Comparison of ENCODE assay signal across 8 cellular contexts in genomic region chr11:63508009-63508408, GRCh38. TPM values are rescaled to one million over a fixed set of nuclear protein-coding genes. Genes with fewer than 3 reads are reported as not detected.
A peak's percentile ranks its signal among the peaks of the same experiment; 100 is the strongest.
DNase-seq lines count a peak whose midpoint lies in the region; ATAC-seq and TF ChIP-seq lines count a peak whose summit lies in the region.

No MANE protein-coding gene starts in this region.

- no peaks in the 10 kb centered on the region for H3K27me3 Mint-ChIP-seq in activated CD8-positive, alpha-beta T cell treated with anti-CD3 and anti-CD28 coated beads for 36 hours

- no peaks in the 10 kb centered on the region for H3K9me3 Mint-ChIP-seq in activated CD8-positive, alpha-beta T cell treated with anti-CD3 and anti-CD28 coated beads for 36 hours

- ATAC-seq in activated CD8-positive, alpha-beta T cell treated with anti-CD3 and anti-CD28 coated beads for 36 hours: no peak
- ATAC-seq in left colon: peak; percentile 71

- H3K4me1 Mint-ChIP-seq in activated CD8-positive, alpha-beta T cell treated with anti-CD3 and anti-CD28 coated beads for 36 hours (ENCODE audit: low read depth): no peaks in the 10 kb centered on the region

- POLR2A ChIA-PET in activated CD8-positive, alpha-beta T cell treated with anti-CD3 and anti-CD28 coated beads for 36 hours (lab: Charles Lee): no interaction called here

- no peaks in the 10 kb centered on the region for H3K36me3 Mint-ChIP-seq in activated CD8-positive, alpha-beta T cell treated with anti-CD3 and anti-CD28 coated beads for 36 hours (ENCODE audit: low read depth)

- TF ChIP-seq CTCF in activated CD8-positive, alpha-beta T cell treated with anti-CD3 and anti-CD28 coated beads for 36 hours (IDR thresholded peaks at IDR 0.05): no peak

- peak; percentile 54 for TF ChIP-seq RAD21 in Ishikawa (IDR thresholded peaks at IDR 0.05; ENCODE audit: low read depth)

- CTCF ChIA-PET in activated CD8-positive, alpha-beta T cell treated with anti-CD3 and anti-CD28 coated beads for 36 hours (lab: Charles Lee): interaction anchor here (0.6 to 1.9 kb wide), 5 partner anchors 10 to 131 kb away, joined by 3 to 7 read pairs (median 3); partner anchors contain the start of gene PLAAT5

- DNase-seq in DMS114 treated with DMSO at 0.1 percent for 48 hours (lab: John Stamatoyannopoulos, UW; ENCODE audit: unreplicated experiment): peak; percentile 8
- peak; percentile 25 for DNase-seq in activated CD8-positive, alpha-beta T cell treated with anti-CD3 and anti-CD28 coated beads for 36 hours
- peak in 1 of 2 donors; percentile 31 for DNase-seq in left colon
- no peak for DNase-seq in cortex of kidney (lab: John Stamatoyannopoulos, UW)
- no peak for DNase-seq in GOT3 (lab: John Stamatoyannopoulos, UW)
- no peak for DNase-seq in ureter (ENCODE audit: low spot score)
- no peak for DNase-seq in activated CD8-positive, alpha-beta memory T cell treated with anti-CD3 and anti-CD28 coated beads for 24 hours

- no peak for TF ChIP-seq EP300 in Ishikawa (IDR thresholded peaks at IDR 0.05; ENCODE audit: borderline replicate concordance)

- no peak overlapping the region for H3K4me3 Mint-ChIP-seq in activated CD8-positive, alpha-beta T cell treated with anti-CD3 and anti-CD28 coated beads for 36 hours

- intact Hi-C loops in activated CD8-positive, alpha-beta T cell treated with anti-CD3 and anti-CD28 coated beads for 36 hours (cut with micrococcal nuclease): no loop called here
- intact Hi-C loops in left colon (cut with DNase I, micrococcal nuclease): no loop called here

- no peak overlapping the region for H3K27ac Mint-ChIP-seq in activated CD8-positive, alpha-beta T cell treated with anti-CD3 and anti-CD28 coated beads for 36 hours

TF ChIP-seq in Ishikawa, 13 proteins besides CTCF, POLR2A, EP300 and RAD21:
- no peak for TF ChIP-seq TEAD4 (IDR thresholded peaks at IDR 0.05)
- TF ChIP-seq FOXM1 (IDR thresholded peaks at IDR 0.05; ENCODE audit: borderline replicate concordance, low read depth): no peak
- no peak for TF ChIP-seq REST (IDR thresholded peaks at IDR 0.05; ENCODE audit: low read depth)
- no peak for TF ChIP-seq TCF12 (IDR thresholded peaks at IDR 0.05; ENCODE audit: low read depth)
- no peak for TF ChIP-seq NFIC (IDR thresholded peaks at IDR 0.05)
- no peak for TF ChIP-seq CEBPB (IDR thresholded peaks at IDR 0.05)
- TF ChIP-seq, protein P1, sequence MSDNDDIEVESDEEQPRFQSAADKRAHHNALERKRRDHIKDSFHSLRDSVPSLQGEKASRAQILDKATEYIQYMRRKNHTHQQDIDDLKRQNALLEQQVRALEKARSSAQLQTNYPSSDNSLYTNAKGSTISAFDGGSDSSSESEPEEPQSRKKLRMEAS (IDR thresholded peaks at IDR 0.05): no peak
- TF ChIP-seq YY1 (IDR thresholded peaks at IDR 0.05; ENCODE audit: low read depth): no peak
- TF ChIP-seq ZBTB7A (IDR thresholded peaks at IDR 0.05; ENCODE audit: low read depth): no peak
- no peak for TF ChIP-seq CREB1 (IDR thresholded peaks at IDR 0.05; ENCODE audit: low read depth)
- no peak for TF ChIP-seq EGR1 (IDR thresholded peaks at IDR 0.05)
- TF ChIP-seq, protein P2, sequence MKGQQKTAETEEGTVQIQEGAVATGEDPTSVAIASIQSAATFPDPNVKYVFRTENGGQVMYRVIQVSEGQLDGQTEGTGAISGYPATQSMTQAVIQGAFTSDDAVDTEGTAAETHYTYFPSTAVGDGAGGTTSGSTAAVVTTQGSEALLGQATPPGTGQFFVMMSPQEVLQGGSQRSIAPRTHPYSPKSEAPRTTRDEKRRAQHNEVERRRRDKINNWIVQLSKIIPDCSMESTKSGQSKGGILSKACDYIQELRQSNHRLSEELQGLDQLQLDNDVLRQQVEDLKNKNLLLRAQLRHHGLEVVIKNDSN (IDR thresholded peaks at IDR 0.05): no peak
- TF ChIP-seq TAF1 (IDR thresholded peaks at IDR 0.05; ENCODE audit: low read depth): no peak

RNA-seq across cellular contexts. Expression of gene LGALS12, which starts 2.1 kb away (rescaled TPM):
- not detected for total RNA-seq in activated CD8-positive, alpha-beta T cell treated with anti-CD3 and anti-CD28 coated beads for 36 hours
- total RNA-seq in left colon: under 1 TPM; 0.18 to 0.36 TPM
- total RNA-seq in ureter: not detected

RNA-seq across cellular contexts. Expression of gene PLAAT5, which starts 17.0 kb away (rescaled TPM):
- total RNA-seq in activated CD8-positive, alpha-beta T cell treated with anti-CD3 and anti-CD28 coated beads for 36 hours: under 1 TPM; 0.16 to 0.29 TPM
- total RNA-seq in left colon (1 to 10 TPM in 1 of 2 donors, under 1 TPM in 1; 0.21 to 1.1 TPM), ureter (2.1 TPM)

RNA-seq across cellular contexts. Expression of gene PLAAT4, which starts 28.6 kb away (rescaled TPM):
- 10 to 100 TPM; 24.1 to 26.2 TPM for total RNA-seq in activated CD8-positive, alpha-beta T cell treated with anti-CD3 and anti-CD28 coated beads for 36 hours
- total RNA-seq in left colon (10 to 100 TPM; 43.9 to 51.4 TPM), ureter (56.7 TPM)

RNA-seq across cellular contexts. Expression of gene PLAAT2, which starts 55.2 kb away (rescaled TPM):
- under 1 TPM in 1 of 2 experiments, not detected in 1; 0.38 TPM for total RNA-seq in activated CD8-positive, alpha-beta T cell treated with anti-CD3 and anti-CD28 coated beads for 36 hours
- 10 to 100 TPM in 1 of 2 donors, 1 to 10 TPM in 1; 3.8 to 53.6 TPM for total RNA-seq in left colon
- 1.1 TPM for total RNA-seq in ureter

Comparison
In these comparisons a context has a peak if more than half of its experiments do, and no peak if none do; other contexts are left out.
1. DNase-seq: peak in DMS114 treated with DMSO at 0.1 percent for 48 hours (single experiment) and activated CD8-positive, alpha-beta T cell treated with anti-CD3 and anti-CD28 coated beads for 36 hours (single experiment); none in cortex of kidney (single experiment), GOT3 (single experiment), ureter (single experiment) and activated CD8-positive, alpha-beta memory T cell treated with anti-CD3 and anti-CD28 coated beads for 24 hours (single experiment).